Comparison of ENCODE assay signal across 10 cellular contexts in the genomic region with DNA sequence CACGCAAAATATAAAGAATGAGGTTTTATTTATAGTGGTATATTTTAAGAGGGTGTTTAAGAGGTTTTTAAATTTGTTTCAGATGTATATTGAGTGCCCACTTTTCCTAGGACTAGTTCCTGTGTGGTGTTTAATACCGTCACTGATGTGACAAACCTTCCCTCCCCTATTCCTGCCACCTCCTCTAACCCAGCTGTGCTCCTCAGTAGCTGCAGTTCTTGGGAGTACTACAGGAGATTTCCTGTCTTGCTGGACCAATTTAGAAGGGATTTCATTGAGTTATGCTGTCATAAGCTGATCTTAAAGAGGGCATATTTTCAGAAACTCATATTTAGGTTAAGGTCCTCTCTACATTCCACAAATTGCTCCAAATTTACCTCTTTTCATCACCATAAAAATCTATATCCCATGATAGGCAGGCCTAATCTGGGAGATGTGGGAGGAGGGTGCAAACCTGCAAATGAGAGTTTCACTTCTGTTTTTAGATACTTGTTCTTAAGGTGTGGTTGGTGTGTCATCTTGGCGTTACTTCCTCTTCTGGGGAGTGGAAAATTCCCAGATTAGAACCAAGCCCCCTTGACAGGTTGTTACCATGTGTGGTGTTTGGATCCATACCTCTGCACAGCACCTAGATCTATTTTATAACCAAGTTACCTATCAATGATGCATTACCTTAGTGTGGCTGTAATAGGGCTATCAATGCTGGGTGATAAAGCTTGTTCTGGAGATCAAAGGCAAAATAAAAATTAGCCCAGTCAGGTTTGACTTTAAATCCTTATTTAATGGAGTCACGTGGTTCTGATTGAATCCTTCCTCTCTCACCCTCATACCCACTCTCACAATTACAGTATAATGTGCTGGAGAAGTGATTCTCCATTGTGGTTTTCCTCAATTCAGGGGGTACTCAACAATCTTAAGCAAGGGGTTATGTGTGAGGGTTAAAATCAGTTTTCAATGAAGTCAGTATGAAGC.
A peak's percentile ranks its signal among the peaks of the same experiment; 100 is the strongest.
DNase-seq lines count a peak whose midpoint lies in the region; ATAC-seq, FAIRE-seq and TF ChIP-seq lines count a peak whose summit lies in the region.
"Had no signal": no experiment of that assay in that cellular context is flagged by ENCODE, and none has a peak within 500 bp of the region (broad histone marks: within the 10 kb centered on the region; RNA-seq: fewer than 3 reads in every experiment).

No MANE protein-coding gene starts in this region.

- H3K36me3 ChIP-seq in kidney (ENCODE audit: control insufficient read depth in 1 of 2, insufficient read depth in 2 of 2, low read length in 2 of 2): no peaks in the 10 kb centered on the region
- H3K36me3 ChIP-seq: vagina had no signal

- H3K4me1 Mint-ChIP-seq in stimulated activated naive CD8-positive, alpha-beta T cell treated with anti-CD3 and anti-CD28 coated beads, Interleukin-15, amount 100 ng/mL, for 72 hours: peaks cover 12% of the 10 kb centered on the region

- intact Hi-C loops in kidney (cut with DNase I): no loop called here

- H3K9me3 ChIP-seq in kidney (ENCODE audit: control insufficient read depth in 1 of 2, low read length in 2 of 2): no peaks in the 10 kb centered on the region
- H3K9me3 ChIP-seq: vagina had no signal

- H3K27ac ChIP-seq in kidney (ENCODE audit: low read depth in 2 of 2, low read length in 2 of 2): no peak overlapping the region
- H3K27ac ChIP-seq: vagina had no signal

- no peak for FAIRE-seq in kidney (lab: Jason Lieb, UNC)

- H3K4me3 ChIP-seq in kidney (ENCODE audit: low read length in 2 of 2): no peak overlapping the region
- H3K4me3 ChIP-seq: vagina had no signal

- no peaks in the 10 kb centered on the region for H3K4me1 ChIP-seq in kidney (ENCODE audit: control insufficient read depth in 1 of 2, insufficient read depth in 1 of 2, low read depth in 1 of 2, low read length in 2 of 2)
- H3K4me1 ChIP-seq: vagina had no signal

- peaks cover 6 to 18% of the 10 kb centered on the region in 2 donors for H3K36me3 Mint-ChIP-seq in activated naive CD4-positive, alpha-beta T cell treated with anti-CD3 and anti-CD28 coated beads, Interleukin-2, amount 50 U/mL, for 72 hours

- ATAC-seq in activated naive CD4-positive, alpha-beta T cell treated with anti-CD3 and anti-CD28 coated beads, Interleukin-2, amount 50 U/mL, for 72 hours: peak; percentile 72 to 94
- peak; percentile 90 for ATAC-seq in HG02970 (IDR thresholded peaks at IDR 0.05; ENCODE audit: low FRiP score, unreplicated experiment)
- peak; percentile 78 for ATAC-seq in stimulated activated naive CD8-positive, alpha-beta T cell treated with anti-CD3 and anti-CD28 coated beads, Interleukin-15, amount 100 ng/mL, for 72 hours

- peaks cover 19% of the 10 kb centered on the region for H3K27me3 Mint-ChIP-seq in stimulated activated naive CD8-positive, alpha-beta T cell treated with anti-CD3 and anti-CD28 coated beads, Interleukin-15, amount 100 ng/mL, for 72 hours

- DNase-seq in activated naive CD4-positive, alpha-beta T cell treated with anti-CD3 and anti-CD28 coated beads, Interleukin-2, amount 50 U/mL, for 72 hours (ENCODE audit: low spot score in 2 of 2): peak in 1 of 2 donors; percentile 2
- no peak for DNase-seq in activated naive CD4-positive, alpha-beta T cell (lab: John Stamatoyannopoulos, UW)
- peak; percentile 99 for DNase-seq in NOMO-1 treated with DMSO at 0.1 percent for 48 hours (lab: John Stamatoyannopoulos, UW; ENCODE audit: unreplicated experiment)
- peak in 1 of 2 donors; percentile 3 for DNase-seq in stimulated activated naive CD8-positive, alpha-beta T cell treated with anti-CD3 and anti-CD28 coated beads, Interleukin-15, amount 100 ng/mL, for 72 hours
- no peak for DNase-seq in activated CD4-positive, alpha-beta T cell treated with anti-CD3 and anti-CD28 coated beads for 48 hours
- no peak for DNase-seq in kidney
- no peak for DNase-seq in amygdala (lab: John Stamatoyannopoulos, UW)
- DNase-seq: SW 1271 had no signal

- H3K9ac ChIP-seq in kidney (ENCODE audit: low read length in 2 of 2): no peak overlapping the region

- no peak overlapping the region for H3K27ac Mint-ChIP-seq in activated naive CD4-positive, alpha-beta T cell treated with anti-CD3 and anti-CD28 coated beads, Interleukin-2, amount 50 U/mL, for 72 hours
- H3K27ac Mint-ChIP-seq in stimulated activated naive CD8-positive, alpha-beta T cell treated with anti-CD3 and anti-CD28 coated beads, Interleukin-15, amount 100 ng/mL, for 72 hours: peak overlapping the region in 1 of 2 donors; percentile 61

- no peak for TF ChIP-seq CTCF in kidney (IDR thresholded peaks at IDR 0.05; ENCODE audit: borderline replicate concordance, extremely low read depth, insufficient read depth)

- peaks cover 13 to 20% of the 10 kb centered on the region in 2 donors for H3K9me3 Mint-ChIP-seq in activated naive CD4-positive, alpha-beta T cell treated with anti-CD3 and anti-CD28 coated beads, Interleukin-2, amount 50 U/mL, for 72 hours
- H3K9me3 Mint-ChIP-seq in stimulated activated naive CD8-positive, alpha-beta T cell treated with anti-CD3 and anti-CD28 coated beads, Interleukin-15, amount 100 ng/mL, for 72 hours: peaks cover 19 to 27% of the 10 kb centered on the region in 2 donors

- H3K4me3 Mint-ChIP-seq in stimulated activated naive CD8-positive, alpha-beta T cell treated with anti-CD3 and anti-CD28 coated beads, Interleukin-15, amount 100 ng/mL, for 72 hours: no peak overlapping the region
